ENCODE assay signal across 1 cellular context in genomic region chr6:36068012-36068392, GRCh38.
A peak's percentile ranks its signal among the peaks of the same experiment; 100 is the strongest.
TF ChIP-seq lines count a peak whose summit lies in the region.

No MANE protein-coding gene starts in this region.

TF ChIP-seq in H1, 55 proteins besides CTCF, POLR2A, EP300 and RAD21:
- TF ChIP-seq KDM1A (IDR thresholded peaks at IDR 0.05; ENCODE audit: borderline replicate concordance, low read length) (peak; percentile 71; the same call in 1 of the 2 replicates), ATF2 (IDR thresholded peaks at IDR 0.05; ENCODE audit: low read length) (no peak)
